ENCODE assay signal across 14 cellular contexts in genomic region chr2:10762651-10763460, GRCh38. TPM values are rescaled to one million over a fixed set of nuclear protein-coding genes. Genes with fewer than 3 reads are reported as not detected.
DNase-seq lines count a peak whose midpoint lies in the region; ATAC-seq, FAIRE-seq and TF ChIP-seq lines count a peak whose summit lies in the region.
"Had no signal": no experiment of that assay in that cellular context is flagged by ENCODE, and none has a peak within 500 bp of the region (broad histone marks: within the 10 kb centered on the region; RNA-seq: fewer than 3 reads in every experiment).

No MANE protein-coding gene starts in this region.

- intact Hi-C loops in sigmoid colon (cut with DNase I), result no loop called here

- no peak for FAIRE-seq in GM19239 (lab: Jason Lieb, UNC)

- H3K4me1 ChIP-seq in DND-41 (ENCODE audit: insufficient read depth, low read length) (no peaks in the 10 kb centered on the region), sigmoid colon (no peaks in the 10 kb centered on the region)

- no peak overlapping the region for H3K4me2 ChIP-seq in DND-41 (ENCODE audit: insufficient read depth, low read length)

- ATAC-seq in DND-41 (ENCODE audit: insufficient read depth, low read depth) (peak; percentile 35; the same call in 1 of the 3 replicates), naive B cell (ENCODE audit: low read depth in 2 of 2) (no peak)
- ATAC-seq: activated naive CD4-positive, alpha-beta T cell treated with anti-CD3 and anti-CD28 coated beads, Interleukin-2, amount 50 U/mL, for 72 hours; naive thymus-derived CD8-positive, alpha-beta T cell had no signal

- H3K9me3 ChIP-seq in DND-41 (ENCODE audit: insufficient read depth, low read length, severe bottlenecking) (no peaks in the 10 kb centered on the region), sigmoid colon (no peaks in the 10 kb centered on the region)

- H3K27ac Mint-ChIP-seq in naive B cell, result peak overlapping the region in 4 of 6 donors; percentile 37 to 58 (median 50)
- H3K27ac Mint-ChIP-seq: activated naive CD4-positive, alpha-beta T cell treated with anti-CD3 and anti-CD28 coated beads, Interleukin-2, amount 50 U/mL, for 72 hours; immature natural killer cell; naive thymus-derived CD8-positive, alpha-beta T cell had no signal

- H3K9me3 Mint-ChIP-seq in naive B cell, result no peaks in the 10 kb centered on the region
- H3K9me3 Mint-ChIP-seq: activated naive CD4-positive, alpha-beta T cell treated with anti-CD3 and anti-CD28 coated beads, Interleukin-2, amount 50 U/mL, for 72 hours; immature natural killer cell; naive thymus-derived CD8-positive, alpha-beta T cell had no signal

- TF ChIP-seq EP300 in sigmoid colon (IDR thresholded peaks at IDR 0.05), result no peak

- H3K27me3 Mint-ChIP-seq in naive B cell, result peaks cover 0 to 6% (median 0%) of the 10 kb centered on the region in 3 donors

- H3K79me2 ChIP-seq in DND-41 (ENCODE audit: insufficient read depth, low read length), result no peaks in the 10 kb centered on the region

- H3K27ac ChIP-seq in DND-41 (ENCODE audit: low read length) (no peak overlapping the region), sigmoid colon (no peak overlapping the region)

- 70 to 79% methylated on average over 25 of the region's 25 CpGs for WGBS in sigmoid colon, 2 donors

- no peak for TF ChIP-seq POLR2A in sigmoid colon (IDR thresholded peaks at IDR 0.05)

- H3K4me3 ChIP-seq in DND-41 (ENCODE audit: low read depth in 1 of 2, low read length in 2 of 2) (no peak overlapping the region), fibroblast of pulmonary artery (replicated peaks; ENCODE audit: low read depth, low read length) (peak overlapping the region; percentile 21), sigmoid colon (no peak overlapping the region)

- TF ChIP-seq CTCF in DND-41 (IDR thresholded peaks at IDR 0.05; ENCODE audit: borderline replicate concordance, extremely low read depth, low read length, poor library complexity, severe bottlenecking), result no peak
- no peak for TF ChIP-seq CTCF in fibroblast of pulmonary artery (IDR thresholded peaks at IDR 0.05; ENCODE audit: low read length, missing control alignments)
- no peak for TF ChIP-seq CTCF in sigmoid colon (IDR thresholded peaks at IDR 0.05)

- peak overlapping the region in 1 of 8 donors; percentile 59 for H3K4me3 Mint-ChIP-seq in naive B cell
- H3K4me3 Mint-ChIP-seq: CD8-positive, alpha-beta memory T cell; immature natural killer cell; naive thymus-derived CD8-positive, alpha-beta T cell had no signal

- peak overlapping the region; percentile 33; the same call in 1 of the 2 replicates for H2AFZ ChIP-seq in DND-41 (ENCODE audit: low read depth, low read length)

- H3K36me3 ChIP-seq in DND-41 (ENCODE audit: insufficient read depth, low read length), result no peaks in the 10 kb centered on the region
- no peaks in the 10 kb centered on the region for H3K36me3 ChIP-seq in sigmoid colon

- H3K27me3 ChIP-seq in DND-41 (ENCODE audit: insufficient read depth, low read length, poor library complexity) (no peaks in the 10 kb centered on the region), sigmoid colon (no peaks in the 10 kb centered on the region)

- DNase-seq in DND-41, result no peak
- peak; percentile 27 for DNase-seq in NCI-H774 (lab: John Stamatoyannopoulos, UW)
- DNase-seq in fibroblast of pulmonary artery (ENCODE audit: low read depth), result peak; percentile 74
- DNase-seq in naive B cell, result no peak
- no peak for DNase-seq in activated naive CD4-positive, alpha-beta T cell treated with anti-CD3 and anti-CD28 coated beads, Interleukin-2, amount 50 U/mL, for 16 hours
- no peak for DNase-seq in HPDE6-E6E7 (ENCODE audit: extremely low spot score)
- DNase-seq in sigmoid colon, result no peak
- DNase-seq in GM19239 (ENCODE audit: insufficient read length, low spot score), result no peak
- DNase-seq: CD8-positive, alpha-beta memory T cell; immature natural killer cell; naive thymus-derived CD8-positive, alpha-beta T cell; NCI-H1436 treated with DMSO at 0.1 percent for 48 hours; NCI-H748 treated with DMSO at 0.1 percent for 48 hours had no signal

- H3K36me3 Mint-ChIP-seq in naive B cell, result no peaks in the 10 kb centered on the region
- H3K36me3 Mint-ChIP-seq: activated naive CD4-positive, alpha-beta T cell treated with anti-CD3 and anti-CD28 coated beads, Interleukin-2, amount 50 U/mL, for 72 hours; CD8-positive, alpha-beta memory T cell; immature natural killer cell; naive thymus-derived CD8-positive, alpha-beta T cell had no signal

- H3K9ac ChIP-seq in DND-41 (ENCODE audit: low read depth, low read length), result no peak overlapping the region

- no peaks in the 10 kb centered on the region for H4K20me1 ChIP-seq in DND-41 (ENCODE audit: insufficient read depth, low read length)

- H3K4me1 Mint-ChIP-seq in naive B cell, result peaks cover 10 to 23% (median 12%) of the 10 kb centered on the region in 3 donors
- H3K4me1 Mint-ChIP-seq: CD8-positive, alpha-beta memory T cell; immature natural killer cell had no signal

RNA-seq across cellular contexts. Expression of gene ATP6V1C2, which starts 41.4 kb away (rescaled TPM):
- polyA plus RNA-seq in naive B cell (ENCODE audit: low read depth in 6 of 6) (1 to 10 TPM in 1 of 6 donors, under 1 TPM in 5; 0.12 to 3.9 (median 0.47) TPM), sigmoid colon (under 1 TPM; under 0.01 to 0.93 (median 0.23) TPM)
- under 1 TPM in 1 of 4 donors, not detected in 3; 0.55 TPM for total RNA-seq in sigmoid colon

RNA-seq across cellular contexts. Expression of gene PDIA6, which starts 49.7 kb away (rescaled TPM):
- polyA plus RNA-seq in naive B cell (ENCODE audit: low read depth in 6 of 6) (100 to 1,000 TPM; 117 to 178 (median 138) TPM), sigmoid colon (100 to 1,000 TPM in 1 of 3 donors, 10 to 100 TPM in 2; 31.8 to 211 (median 64.0) TPM)
- total RNA-seq in sigmoid colon, result 10 to 100 TPM; 57.3 to 90.3 (median 81.0) TPM

Comparison
In these comparisons a context has a peak if more than half of its experiments do, and no peak if none do; other contexts are left out.
1. DNase-seq: peak in NCI-H774 (single experiment) and fibroblast of pulmonary artery (single experiment); none in DND-41 (single experiment), naive B cell (single experiment), activated naive CD4-positive, alpha-beta T cell treated with anti-CD3 and anti-CD28 coated beads, Interleukin-2, amount 50 U/mL, for 16 hours (single experiment), HPDE6-E6E7 (single experiment), sigmoid colon (single experiment) and GM19239 (single experiment).